8 cellular contexts compared by ENCODE assay signal in the genomic region with DNA sequence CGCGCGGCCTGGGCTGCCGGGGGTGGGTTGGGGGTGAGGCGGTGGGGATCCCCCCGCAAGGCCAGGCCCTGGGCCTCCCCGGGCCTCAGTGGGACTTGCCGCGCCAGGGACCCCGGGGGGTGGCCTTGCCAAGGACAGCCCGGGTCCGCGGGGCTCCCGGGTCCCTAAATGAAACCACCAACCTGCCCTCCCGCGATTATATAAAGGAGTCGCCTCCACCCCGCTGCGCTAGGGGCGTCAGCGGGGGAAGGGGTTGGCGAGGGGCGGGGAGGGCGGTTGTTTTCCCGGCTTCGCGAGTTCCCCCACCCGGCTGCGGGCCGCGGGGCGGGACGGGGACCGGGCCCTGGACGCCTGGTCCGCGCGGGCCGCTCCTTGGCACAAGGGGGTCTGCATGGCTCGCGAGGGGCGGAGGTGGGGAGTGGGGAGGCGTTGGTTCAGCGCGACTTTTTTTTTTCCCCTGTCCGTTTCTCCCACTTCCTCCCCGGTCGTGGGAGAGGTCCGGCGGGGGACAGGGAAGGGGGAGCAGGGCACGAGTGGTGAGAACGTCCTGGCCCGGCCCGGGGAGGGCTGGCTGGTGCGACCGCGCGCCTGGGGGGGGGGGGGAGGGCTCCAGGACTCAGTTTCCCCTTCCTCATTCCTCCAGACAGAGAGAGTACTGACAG. TPM values are rescaled to one million over a fixed set of nuclear protein-coding genes. Genes with fewer than 3 reads are reported as not detected.
DNase-seq lines count a peak whose midpoint lies in the region; ATAC-seq and TF ChIP-seq lines count a peak whose summit lies in the region.

No MANE protein-coding gene starts in this region.

- H3K27me3 Mint-ChIP-seq in activated T-helper 1 cell treated with anti-CD3 and anti-CD28 coated beads, Interleukin-12 subunit alpha, Interleukin-12 subunit beta, Interleukin-2, Interleukin-4 antibody, amounts not matched to agents 30 ng/mL and 10 ng/mL and 1 ng/mL, durations not matched to agents 14 hours and 24 hours and 36 hours (ENCODE audit: insufficient read depth): no peaks in the 10 kb centered on the region

- H3K9me3 ChIP-seq in heart right ventricle (no peaks in the 10 kb centered on the region), sigmoid colon (no peaks in the 10 kb centered on the region)

- WGBS in heart right ventricle, 2 donors: 1 to 2% methylated on average over 47 to 58 of the region's 58 CpGs
- 1% methylated on average over 58 of the region's 58 CpGs for WGBS in sigmoid colon, 2 donors

- H3K27me3 ChIP-seq in heart right ventricle (no peaks in the 10 kb centered on the region), sigmoid colon (no peaks in the 10 kb centered on the region)

- H3K4me3 ChIP-seq in heart right ventricle (peak overlapping the region; percentile 79 to 99 (median 96)), sigmoid colon (peak overlapping the region; percentile 81 to 100 (median 94))

- no peak for TF ChIP-seq EP300 in sigmoid colon (IDR thresholded peaks at IDR 0.05)

- peak; percentile 2 for ATAC-seq in Right ventricle myocardium inferior
- ATAC-seq in heart right ventricle: peak in 6 of 8 donors; percentile 0 to 12 (median 4)
- ATAC-seq in HG03442 (IDR thresholded peaks at IDR 0.05; ENCODE audit: unreplicated experiment): no peak
- ATAC-seq in GM18511 (IDR thresholded peaks at IDR 0.05; ENCODE audit: unreplicated experiment): no peak

- peak overlapping the region; percentile 85 for H3K27ac Mint-ChIP-seq in activated T-helper 1 cell treated with anti-CD3 and anti-CD28 coated beads, Interleukin-12 subunit alpha, Interleukin-12 subunit beta, Interleukin-2, Interleukin-4 antibody, amounts not matched to agents 30 ng/mL and 10 ng/mL and 1 ng/mL, durations not matched to agents 14 hours and 24 hours and 36 hours

- peak overlapping the region; percentile 93 to 100 (median 99) for H3K27ac ChIP-seq in heart right ventricle
- H3K27ac ChIP-seq in sigmoid colon: peak overlapping the region; percentile 98 to 100 (median 99)

- no peaks in the 10 kb centered on the region for H3K9me3 Mint-ChIP-seq in activated T-helper 1 cell treated with anti-CD3 and anti-CD28 coated beads, Interleukin-12 subunit alpha, Interleukin-12 subunit beta, Interleukin-2, Interleukin-4 antibody, amounts not matched to agents 30 ng/mL and 10 ng/mL and 1 ng/mL, durations not matched to agents 14 hours and 24 hours and 36 hours

- H3K36me3 Mint-ChIP-seq in activated T-helper 1 cell treated with anti-CD3 and anti-CD28 coated beads, Interleukin-12 subunit alpha, Interleukin-12 subunit beta, Interleukin-2, Interleukin-4 antibody, amounts not matched to agents 30 ng/mL and 10 ng/mL and 1 ng/mL, durations not matched to agents 14 hours and 24 hours and 36 hours (ENCODE audit: low read depth): peaks cover 4% of the 10 kb centered on the region

- peaks cover 16% of the 10 kb centered on the region for H3K4me1 Mint-ChIP-seq in activated T-helper 1 cell treated with anti-CD3 and anti-CD28 coated beads, Interleukin-12 subunit alpha, Interleukin-12 subunit beta, Interleukin-2, Interleukin-4 antibody, amounts not matched to agents 30 ng/mL and 10 ng/mL and 1 ng/mL, durations not matched to agents 14 hours and 24 hours and 36 hours (ENCODE audit: low read depth)

- H3K4me3 Mint-ChIP-seq in activated T-helper 1 cell treated with anti-CD3 and anti-CD28 coated beads, Interleukin-12 subunit alpha, Interleukin-12 subunit beta, Interleukin-2, Interleukin-4 antibody, amounts not matched to agents 30 ng/mL and 10 ng/mL and 1 ng/mL, durations not matched to agents 14 hours and 24 hours and 36 hours: peak overlapping the region; percentile 81

- H3K36me3 ChIP-seq in heart right ventricle (peaks cover 0 to 12% (median 0%) of the 10 kb centered on the region in 9 donors), sigmoid colon (peaks cover 0 to 6% (median 3%) of the 10 kb centered on the region in 4 donors)

- intact Hi-C loops in Right ventricle myocardium inferior (cut with DNase I) (loop anchor here (2.0 to 5.0 kb wide), 2 partner anchors 55 to 81 kb away; partner anchors contain the start of gene MAP2K2), cardiac septum (cut with DNase I) (loop anchor here (2.0 kb wide), 1 partner anchor 57 kb away; the partner anchor contains the start of gene MAP2K2), heart right ventricle (cut with DNase I) (loop anchor here in 2 of 10 donors (5.0 to 10.0 kb wide), 2 partner anchors 60 to 63 kb away; partner anchors contain the start of gene PIAS4 (in 2 of the 2)), sigmoid colon (cut with DNase I) (loop anchor here (2.0 to 5.0 kb wide), 2 partner anchors 61 to 80 kb away; partner anchors contain the start of genes EEF2 and PIAS4)
- intact Hi-C loops in activated T-helper 1 cell treated with anti-CD3 and anti-CD28 coated beads, Interleukin-12 subunit alpha, Interleukin-12 subunit beta, Interleukin-2, Interleukin-4 antibody, amounts not matched to agents 30 ng/mL and 10 ng/mL and 1 ng/mL, durations not matched to agents 14 hours and 24 hours and 36 hours (cut with micrococcal nuclease): loop anchor here (5.0 kb wide), 2 partner anchors 335 to 405 kb away; partner anchors contain the start of genes CHAF1A, HDGFL2 and SH3GL1

- peak in 3 of 9 donors; percentile 9 to 21 (median 20) for TF ChIP-seq CTCF in heart right ventricle (IDR thresholded peaks at IDR 0.05)
- peak in 1 of 4 experiments; percentile 16 for TF ChIP-seq CTCF in sigmoid colon (IDR thresholded peaks at IDR 0.05)

- DNase-seq in Right ventricle myocardium inferior (ENCODE audit: missing footprints) (peak; percentile 80), cardiac septum (ENCODE audit: low spot score) (no peak), heart right ventricle (peak; percentile 57 to 59), sigmoid colon (no peak), NCI-H2196 treated with DMSO at 0.1 percent for 48 hours (lab: John Stamatoyannopoulos, UW; ENCODE audit: unreplicated experiment) (no peak)
- DNase-seq in activated T-helper 1 cell treated with anti-CD3 and anti-CD28 coated beads, Interleukin-12 subunit alpha, Interleukin-12 subunit beta, Interleukin-2, Interleukin-4 antibody, amounts not matched to agents 30 ng/mL and 10 ng/mL and 1 ng/mL, durations not matched to agents 14 hours and 24 hours and 36 hours (ENCODE audit: low spot score): peak; percentile 50

- H3K4me1 ChIP-seq in heart right ventricle (peaks cover 14 to 43% (median 34%) of the 10 kb centered on the region in 9 donors), sigmoid colon (peaks cover 0 to 34% (median 26%) of the 10 kb centered on the region in 4 donors)

- peak in 1 of 2 donors; percentile 10 for TF ChIP-seq POLR2A in sigmoid colon (IDR thresholded peaks at IDR 0.05)

RNA-seq across cellular contexts. Expression of gene ZBTB7A, which starts 0.8 kb away (rescaled TPM):
- 30.8 TPM for total RNA-seq in Right ventricle myocardium inferior
- 29.9 TPM for total RNA-seq in cardiac septum
- total RNA-seq in activated T-helper 1 cell treated with anti-CD3 and anti-CD28 coated beads, Interleukin-12 subunit alpha, Interleukin-12 subunit beta, Interleukin-2, Interleukin-4 antibody, amounts not matched to agents 30 ng/mL and 10 ng/mL and 1 ng/mL, durations not matched to agents 14 hours and 24 hours and 36 hours: 37.1 and 41.3 TPM in 2 replicates
- total RNA-seq in heart right ventricle: 10 to 100 TPM; 20.3 to 40.5 (median 26.3) TPM
- 10 to 100 TPM in 1 of 2 donors, 1 to 10 TPM in 1; 9.6 to 13.2 TPM for polyA plus RNA-seq in heart right ventricle
- 10 to 100 TPM; 35.4 to 53.2 (median 44.8) TPM for total RNA-seq in sigmoid colon
- 10 to 100 TPM; 22.8 to 39.1 (median 23.8) TPM for polyA plus RNA-seq in sigmoid colon

RNA-seq across cellular contexts. Expression of gene MAP2K2, which starts 56.4 kb away (rescaled TPM):
- total RNA-seq in Right ventricle myocardium inferior (138 TPM), cardiac septum (107 TPM), heart right ventricle (100 to 1,000 TPM in 5 of 10 donors, 10 to 100 TPM in 5; 91.5 to 155 (median 101) TPM), sigmoid colon (10 to 100 TPM; 48.2 to 76.4 (median 65.3) TPM)
- total RNA-seq in activated T-helper 1 cell treated with anti-CD3 and anti-CD28 coated beads, Interleukin-12 subunit alpha, Interleukin-12 subunit beta, Interleukin-2, Interleukin-4 antibody, amounts not matched to agents 30 ng/mL and 10 ng/mL and 1 ng/mL, durations not matched to agents 14 hours and 24 hours and 36 hours: 131 and 135 TPM in 2 replicates
- polyA plus RNA-seq in heart right ventricle (100 to 1,000 TPM; 163 to 288 TPM), sigmoid colon (100 to 1,000 TPM; 196 to 278 (median 253) TPM)

RNA-seq across cellular contexts. Expression of gene PIAS4, which starts 60.0 kb away (rescaled TPM):
- total RNA-seq in Right ventricle myocardium inferior (16.1 TPM), cardiac septum (18.4 TPM), heart right ventricle (10 to 100 TPM; 11.5 to 22.8 (median 14.3) TPM), sigmoid colon (10 to 100 TPM; 16.5 to 29.9 (median 19.3) TPM)
- 37.6 and 41.0 TPM in 2 replicates for total RNA-seq in activated T-helper 1 cell treated with anti-CD3 and anti-CD28 coated beads, Interleukin-12 subunit alpha, Interleukin-12 subunit beta, Interleukin-2, Interleukin-4 antibody, amounts not matched to agents 30 ng/mL and 10 ng/mL and 1 ng/mL, durations not matched to agents 14 hours and 24 hours and 36 hours
- polyA plus RNA-seq in heart right ventricle (10 to 100 TPM in 1 of 2 donors, 1 to 10 TPM in 1; 8.5 to 10.5 TPM), sigmoid colon (10 to 100 TPM in 2 of 3 donors, 1 to 10 TPM in 1; 7.2 to 21.8 (median 15.0) TPM)

Comparison
In these comparisons a context has a peak if more than half of its experiments do, and no peak if none do; other contexts are left out.
1. DNase-seq: peak in Right ventricle myocardium inferior (single experiment), activated T-helper 1 cell treated with anti-CD3 and anti-CD28 coated beads, Interleukin-12 subunit alpha, Interleukin-12 subunit beta, Interleukin-2, Interleukin-4 antibody, amounts not matched to agents 30 ng/mL and 10 ng/mL and 1 ng/mL, durations not matched to agents 14 hours and 24 hours and 36 hours (single experiment) and heart right ventricle (2 of 2); none in cardiac septum (single experiment), sigmoid colon (single experiment) and NCI-H2196 treated with DMSO at 0.1 percent for 48 hours (single experiment).
2. ATAC-seq: peak in Right ventricle myocardium inferior (single experiment) and heart right ventricle (6 of 8); none in HG03442 (single experiment) and GM18511 (single experiment).